9 cellular contexts compared by ENCODE assay signal in genomic region chr2:96404446-96405373, GRCh38.
A peak's percentile ranks its signal among the peaks of the same experiment; 100 is the strongest.
DNase-seq lines count a peak whose midpoint lies in the region; ATAC-seq and TF ChIP-seq lines count a peak whose summit lies in the region.
"Had no signal": no experiment of that assay in that cellular context is flagged by ENCODE, and none has a peak within 500 bp of the region (broad histone marks: within the 10 kb centered on the region; RNA-seq: fewer than 3 reads in every experiment).

No MANE protein-coding gene starts in this region.

- CTCF ChIA-PET in activated CD4-positive, alpha-beta T cell treated with anti-CD3 and anti-CD28 coated beads, Interleukin-2, amount 10 ng/mL, durations not matched to agents 7 days and 5 days (lab: Charles Lee), result interaction anchor here (0.6 to 4.8 kb wide), 11 partner anchors 10 to 410 kb away, joined by 3 to 57 read pairs (median 4); no protein-coding TSS in a partner anchor

- H3K4me1 Mint-ChIP-seq in activated CD4-positive, alpha-beta T cell treated with anti-CD3 and anti-CD28 coated beads, Interleukin-2, amount 10 ng/mL, durations not matched to agents 7 days and 5 days, result peaks cover 34% of the 10 kb centered on the region
- peaks cover 27% of the 10 kb centered on the region for H3K4me1 Mint-ChIP-seq in activated naive CD8-positive, alpha-beta T cell treated with anti-CD3 and anti-CD28 coated beads, Interleukin-2, amount 50 U/mL, for 24 hours

- no peak overlapping the region for H3K27ac Mint-ChIP-seq in activated CD4-positive, alpha-beta T cell treated with anti-CD3 and anti-CD28 coated beads, Interleukin-2, amount 10 ng/mL, durations not matched to agents 7 days and 5 days
- no peak overlapping the region for H3K27ac Mint-ChIP-seq in activated naive CD8-positive, alpha-beta T cell treated with anti-CD3 and anti-CD28 coated beads, Interleukin-2, amount 50 U/mL, for 24 hours
- H3K27ac Mint-ChIP-seq: stimulated activated memory B cell treated with anti-CD40 and anti-IgM and Interleukin-4, amounts not matched to agents 10 μg/mL and 1 μg/mL and 100 μg/mL, for 72 hours had no signal

- no peak overlapping the region for H3K27ac ChIP-seq in heart left ventricle

- POLR2A ChIA-PET in activated CD4-positive, alpha-beta T cell treated with anti-CD3 and anti-CD28 coated beads, Interleukin-2, amount 10 ng/mL, durations not matched to agents 7 days and 5 days (lab: Charles Lee), result no interaction called here

- no peak for TF ChIP-seq POLR2A in heart left ventricle (IDR thresholded peaks at IDR 0.05)

- peak; percentile 44 to 76 (median 66) for ATAC-seq in heart left ventricle
- no peak for ATAC-seq in activated naive CD8-positive, alpha-beta T cell treated with anti-CD3 and anti-CD28 coated beads, Interleukin-2, amount 50 U/mL, for 24 hours
- ATAC-seq: stimulated activated memory B cell treated with anti-CD40 and anti-IgM and Interleukin-4, amounts not matched to agents 10 μg/mL and 1 μg/mL and 100 μg/mL, for 72 hours had no signal

- no peak overlapping the region for H3K4me3 ChIP-seq in heart left ventricle

- no peaks in the 10 kb centered on the region for H3K36me3 ChIP-seq in heart left ventricle

- intact Hi-C loops in heart left ventricle (cut with DNase I), result loop anchor here in 4 of 10 donors (2.0 to 10.0 kb wide), 5 partner anchors 68 to 270 kb away; partner anchors contain the start of genes ASTL (in 2 of the 4) and SNRNP200 (in 2 of the 4)

- no peak overlapping the region for H3K4me3 Mint-ChIP-seq in activated CD4-positive, alpha-beta T cell treated with anti-CD3 and anti-CD28 coated beads, Interleukin-2, amount 10 ng/mL, durations not matched to agents 7 days and 5 days
- no peak overlapping the region for H3K4me3 Mint-ChIP-seq in activated naive CD8-positive, alpha-beta T cell treated with anti-CD3 and anti-CD28 coated beads, Interleukin-2, amount 50 U/mL, for 24 hours
- H3K4me3 Mint-ChIP-seq: stimulated activated memory B cell treated with anti-CD40 and anti-IgM and Interleukin-4, amounts not matched to agents 10 μg/mL and 1 μg/mL and 100 μg/mL, for 72 hours had no signal

- H3K4me1 ChIP-seq in heart left ventricle, result peaks cover 0 to 34% (median 22%) of the 10 kb centered on the region in 12 donors

- H3K27me3 ChIP-seq in heart left ventricle, result no peaks in the 10 kb centered on the region

- peak; percentile 21 for DNase-seq in HT-29 (ENCODE audit: low spot score)
- DNase-seq in NCI-H345 treated with DMSO at 0.1 percent for 48 hours (lab: John Stamatoyannopoulos, UW; ENCODE audit: unreplicated experiment), result peak; percentile 40
- DNase-seq in heart left ventricle, result peak in 4 of 5 donors; percentile 32 to 67 (median 49)
- DNase-seq in renal cortical epithelial cell (ENCODE audit: low read depth), result peak; percentile 39
- DNase-seq in activated CD4-positive, alpha-beta T cell treated with anti-CD3 and anti-CD28 coated beads, Interleukin-2, amount 10 ng/mL, durations not matched to agents 7 days and 5 days, result no peak
- DNase-seq in activated gamma-delta T cell (lab: John Stamatoyannopoulos, UW), result no peak
- DNase-seq in activated naive CD8-positive, alpha-beta T cell treated with anti-CD3 and anti-CD28 coated beads, Interleukin-2, amount 50 U/mL, for 24 hours, result no peak
- no peak for DNase-seq in T-helper 9 cell

- H3K9me3 ChIP-seq in heart left ventricle, result no peaks in the 10 kb centered on the region

- H3K9me3 Mint-ChIP-seq in activated CD4-positive, alpha-beta T cell treated with anti-CD3 and anti-CD28 coated beads, Interleukin-2, amount 10 ng/mL, durations not matched to agents 7 days and 5 days, result no peaks in the 10 kb centered on the region
- H3K9me3 Mint-ChIP-seq in activated naive CD8-positive, alpha-beta T cell treated with anti-CD3 and anti-CD28 coated beads, Interleukin-2, amount 50 U/mL, for 24 hours, result no peaks in the 10 kb centered on the region
- H3K9me3 Mint-ChIP-seq: stimulated activated memory B cell treated with anti-CD40 and anti-IgM and Interleukin-4, amounts not matched to agents 10 μg/mL and 1 μg/mL and 100 μg/mL, for 72 hours had no signal

- 54 to 73% (median 63%) methylated on average over 12 to 13 of the region's 13 CpGs for WGBS in heart left ventricle, 4 donors

- H3K36me3 Mint-ChIP-seq in activated CD4-positive, alpha-beta T cell treated with anti-CD3 and anti-CD28 coated beads, Interleukin-2, amount 10 ng/mL, durations not matched to agents 7 days and 5 days (ENCODE audit: low read depth), result no peaks in the 10 kb centered on the region
- no peaks in the 10 kb centered on the region for H3K36me3 Mint-ChIP-seq in activated naive CD8-positive, alpha-beta T cell treated with anti-CD3 and anti-CD28 coated beads, Interleukin-2, amount 50 U/mL, for 24 hours (ENCODE audit: low read depth)
- H3K36me3 Mint-ChIP-seq: stimulated activated memory B cell treated with anti-CD40 and anti-IgM and Interleukin-4, amounts not matched to agents 10 μg/mL and 1 μg/mL and 100 μg/mL, for 72 hours had no signal

- no peaks in the 10 kb centered on the region for H3K27me3 Mint-ChIP-seq in activated CD4-positive, alpha-beta T cell treated with anti-CD3 and anti-CD28 coated beads, Interleukin-2, amount 10 ng/mL, durations not matched to agents 7 days and 5 days
- no peaks in the 10 kb centered on the region for H3K27me3 Mint-ChIP-seq in activated naive CD8-positive, alpha-beta T cell treated with anti-CD3 and anti-CD28 coated beads, Interleukin-2, amount 50 U/mL, for 24 hours

- no peak for TF ChIP-seq CTCF in heart left ventricle (IDR thresholded peaks at IDR 0.05)

Comparison
In these comparisons a context has a peak if more than half of its experiments do, and no peak if none do; other contexts are left out.
1. DNase-seq: peak in HT-29 (single experiment), NCI-H345 treated with DMSO at 0.1 percent for 48 hours (single experiment), heart left ventricle (4 of 5) and renal cortical epithelial cell (single experiment); none in activated CD4-positive, alpha-beta T cell treated with anti-CD3 and anti-CD28 coated beads, Interleukin-2, amount 10 ng/mL, durations not matched to agents 7 days and 5 days (single experiment), activated gamma-delta T cell (single experiment), activated naive CD8-positive, alpha-beta T cell treated with anti-CD3 and anti-CD28 coated beads, Interleukin-2, amount 50 U/mL, for 24 hours (single experiment) and T-helper 9 cell (single experiment).